1 cellular context compared by ENCODE assay signal in genomic region chr1:182426442-182427430, GRCh38.
TF ChIP-seq lines count a peak whose summit lies in the region.

No MANE protein-coding gene starts in this region.

TF ChIP-seq in HepG2, 621 proteins besides CTCF, POLR2A, EP300 and RAD21:
- no peak for TF ChIP-seq UBTF (CRISPR knock-in tag; IDR thresholded peaks at IDR 0.05)
- TF ChIP-seq RFX1 (IDR thresholded peaks at IDR 0.05), result peak; percentile 40; the same call in 1 of the 2 replicates
TF ChIP-seq in HepG2: peak in this region for 1.
